ENCODE assay signal across 8 cellular contexts in the genomic region with DNA sequence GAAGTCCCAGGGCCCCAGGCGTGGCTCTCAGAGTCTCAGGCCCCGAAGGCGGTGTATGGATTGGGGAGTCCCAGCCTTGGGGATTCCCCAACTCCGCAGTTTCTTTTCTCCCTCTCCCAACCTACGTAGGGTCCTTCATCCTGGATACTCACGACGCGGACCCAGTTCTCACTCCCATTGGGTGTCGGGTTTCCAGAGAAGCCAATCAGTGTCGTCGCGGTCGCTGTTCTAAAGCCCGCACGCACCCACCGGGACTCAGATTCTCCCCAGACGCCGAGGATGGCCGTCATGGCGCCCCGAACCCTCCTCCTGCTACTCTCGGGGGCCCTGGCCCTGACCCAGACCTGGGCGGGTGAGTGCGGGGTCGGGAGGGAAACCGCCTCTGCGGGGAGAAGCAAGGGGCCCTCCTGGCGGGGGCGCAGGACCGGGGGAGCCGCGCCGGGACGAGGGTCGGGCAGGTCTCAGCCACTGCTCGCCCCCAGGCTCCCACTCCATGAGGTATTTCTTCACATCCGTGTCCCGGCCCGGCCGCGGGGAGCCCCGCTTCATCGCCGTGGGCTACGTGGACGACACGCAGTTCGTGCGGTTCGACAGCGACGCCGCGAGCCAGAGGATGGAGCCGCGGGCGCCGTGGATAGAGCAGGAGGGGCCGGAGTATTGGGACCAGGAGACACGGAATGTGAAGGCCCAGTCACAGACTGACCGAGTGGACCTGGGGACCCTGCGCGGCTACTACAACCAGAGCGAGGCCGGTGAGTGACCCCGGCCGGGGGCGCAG. TPM values are rescaled to one million over a fixed set of nuclear protein-coding genes. Genes with fewer than 3 reads are reported as not detected.
DNase-seq lines count a peak whose midpoint lies in the region; ATAC-seq and TF ChIP-seq lines count a peak whose summit lies in the region.

A gene (plus strand): TSS at position 258 of the 778 bp plus-strand sequence. CDS start 22 bp downstream, at position 280.

- TF ChIP-seq CTCF in WERI-Rb-1 (IDR thresholded peaks at IDR 0.05; ENCODE audit: low read depth, low read length) (no peak), breast epithelium (IDR thresholded peaks at IDR 0.05) (no peak)

- peak; percentile 80 for ATAC-seq in GM18870 (IDR thresholded peaks at IDR 0.05; ENCODE audit: unreplicated experiment)
- peak; percentile 83 for ATAC-seq in HG03108 (IDR thresholded peaks at IDR 0.05; ENCODE audit: unreplicated experiment)

- peaks cover 30% of the 10 kb centered on the region for H3K4me1 ChIP-seq in ACC112 (ENCODE audit: control insufficient read depth, insufficient read depth, low read length, unreplicated experiment)
- H3K4me1 ChIP-seq in breast epithelium: no peaks in the 10 kb centered on the region
- H3K4me1 ChIP-seq in skeletal muscle tissue (ENCODE audit: control insufficient read depth in 3 of 3, insufficient read depth in 3 of 3, low read length in 3 of 3): peaks cover 15 to 26% (median 20%) of the 10 kb centered on the region in 3 donors

- peak within 1 kb of the TSS; percentile 73 to 94 (median 82) for H3K9ac ChIP-seq in skeletal muscle tissue (ENCODE audit: low read depth in 1 of 3, low read length in 3 of 3)

- H3K27ac ChIP-seq in ACC112 (ENCODE audit: low read depth, low read length) (peak within 1 kb of the TSS; percentile 89), WERI-Rb-1 (peak within 1 kb of the TSS; percentile 72), breast epithelium (peak within 1 kb of the TSS; percentile 88 to 97), skeletal muscle tissue (ENCODE audit: low read depth, low read length) (peak within 1 kb of the TSS; percentile 95)

- H3K27me3 ChIP-seq in ACC112 (ENCODE audit: insufficient read depth, low read length) (no peaks in the 10 kb centered on the region), WERI-Rb-1 (ENCODE audit: insufficient read depth, low read depth, severe bottlenecking) (no peaks in the 10 kb centered on the region), breast epithelium (no peaks in the 10 kb centered on the region), skeletal muscle tissue (ENCODE audit: control insufficient read depth in 3 of 3, insufficient read depth in 3 of 3, low read length in 3 of 3) (no peaks in the 10 kb centered on the region)

- H3K4me3 ChIP-seq in ACC112 (ENCODE audit: low read depth, low read length): peak within 1 kb of the TSS; percentile 88
- H3K4me3 ChIP-seq in WERI-Rb-1 (ENCODE audit: low read depth, low read length): peak within 1 kb of the TSS; percentile 80
- H3K4me3 ChIP-seq in breast epithelium: peak within 1 kb of the TSS; percentile 52 to 89 (median 59)
- H3K4me3 ChIP-seq in iPS-18c (ENCODE audit: insufficient read depth, low read depth, low read length): peak within 1 kb of the TSS; percentile 56
- peak within 1 kb of the TSS; percentile 67 to 83 (median 72) for H3K4me3 ChIP-seq in skeletal muscle tissue (ENCODE audit: low read length in 3 of 3)

- intact Hi-C loops in breast epithelium (cut with DNase I; ENCODE audit: low total_unique reads): no loop called here

- H3K36me3 ChIP-seq in ACC112 (ENCODE audit: insufficient read depth, low read length) (peaks cover 16% of the 10 kb centered on the region), WERI-Rb-1 (peaks cover 14% of the 10 kb centered on the region), breast epithelium (no peaks in the 10 kb centered on the region), skeletal muscle tissue (ENCODE audit: control insufficient read depth in 3 of 3, insufficient read depth in 3 of 3, low read length in 3 of 3) (peaks cover 0 to 16% (median 13%) of the 10 kb centered on the region in 3 donors)

- H3K9me3 ChIP-seq in WERI-Rb-1 (ENCODE audit: severe bottlenecking) (no peaks in the 10 kb centered on the region), breast epithelium (no peaks in the 10 kb centered on the region), iPS-18c (ENCODE audit: control insufficient read depth, insufficient read depth, low read length) (no peaks in the 10 kb centered on the region), skeletal muscle tissue (ENCODE audit: control insufficient read depth in 3 of 3, low read length in 3 of 3) (no peaks in the 10 kb centered on the region)

- peak; percentile 87 for TF ChIP-seq POLR2A in breast epithelium (IDR thresholded peaks at IDR 0.05)

- H3K79me2 ChIP-seq in ACC112 (ENCODE audit: control insufficient read depth, insufficient read depth, low read length, unreplicated experiment): peaks cover 31% of the 10 kb centered on the region

- peak within 1 kb of the TSS; percentile 28 for H2AFZ ChIP-seq in ACC112 (ENCODE audit: low read length, unreplicated experiment)

- DNase-seq in NCI-H2196 (lab: John Stamatoyannopoulos, UW; ENCODE audit: unreplicated experiment) (peak; percentile 90), WERI-Rb-1 (peak; percentile 97), breast epithelium (ENCODE audit: low spot score in 2 of 2) (peak; percentile 94 to 97)

RNA-seq across cellular contexts. Expression of the gene that starts here (rescaled TPM):
- 100 to 1,000 TPM; 327 to 617 (median 473) TPM for total RNA-seq in breast epithelium
- 113 TPM for total RNA-seq in skeletal muscle tissue

Comparison
In these comparisons a context has a peak if more than half of its experiments do, and no peak if none do; other contexts are left out.
1. Peak in every context shown above with its lines: DNase-seq, ATAC-seq, H3K4me3 ChIP-seq and H3K27ac ChIP-seq.